ENCODE assay signal across 35 cellular contexts in the genomic region with DNA sequence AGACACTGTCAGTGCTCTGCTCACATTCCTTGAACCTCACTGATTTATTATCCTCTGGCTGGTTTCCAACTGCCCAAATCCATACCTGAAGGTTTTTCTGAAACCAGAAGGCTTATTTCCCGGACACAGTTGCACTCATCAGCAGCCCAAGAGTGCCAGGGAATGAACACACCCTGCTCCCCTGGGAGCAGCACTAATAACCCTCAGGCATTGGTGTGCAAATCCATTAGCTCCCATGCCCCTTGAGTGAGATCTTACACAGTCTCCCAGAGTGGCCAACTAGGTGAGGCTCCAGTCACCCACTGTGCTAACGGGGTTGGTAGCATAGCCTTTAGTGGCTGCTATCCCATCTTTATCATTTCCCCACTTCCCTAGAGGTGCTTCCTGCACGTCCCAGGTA.
"Had no signal": no experiment of that assay in that cellular context is flagged by ENCODE, and none has a peak within 500 bp of the region (broad histone marks: within the 10 kb centered on the region; RNA-seq: fewer than 3 reads in every experiment).

No MANE protein-coding gene starts in this region.

- ATAC-seq: activated CD4-positive, alpha-beta T cell treated with anti-CD3 and anti-CD28 coated beads for 36 hours; gastroesophageal sphincter; left colon; stimulated activated memory B cell treated with anti-CD40 and anti-IgM and Interleukin-4, amounts not matched to agents 10 μg/mL and 1 μg/mL and 100 μg/mL, for 72 hours; stimulated activated naive CD8-positive, alpha-beta T cell treated with anti-CD3 and anti-CD28 coated beads, Interleukin-15, amount 100 ng/mL, for 72 hours had no signal

- H3K27ac Mint-ChIP-seq: activated B cell treated with CpG ODN at 0.5 μM for 24 hours; activated CD4-positive, alpha-beta T cell treated with anti-CD3 and anti-CD28 coated beads for 36 hours; activated naive CD8-positive, alpha-beta T cell; naive B cell; nephron progenitor cell; stimulated activated memory B cell treated with anti-CD40 and anti-IgM and Interleukin-4, amounts not matched to agents 10 μg/mL and 1 μg/mL and 100 μg/mL, for 72 hours; stimulated activated naive CD8-positive, alpha-beta T cell treated with anti-CD3 and anti-CD28 coated beads, Interleukin-15, amount 100 ng/mL, for 72 hours; type B pancreatic cell had no signal

- H3K4me3 ChIP-seq: cardiac muscle cell, colonic mucosa, gastroesophageal sphincter, ovary, prostate gland, sigmoid colon, uterus had no signal

- H3K4me1 Mint-ChIP-seq: activated B cell treated with CpG ODN at 0.5 μM for 24 hours; activated CD4-positive, alpha-beta T cell treated with anti-CD3 and anti-CD28 coated beads for 36 hours; naive B cell; stimulated activated memory B cell treated with anti-CD40 and anti-IgM and Interleukin-4, amounts not matched to agents 10 μg/mL and 1 μg/mL and 100 μg/mL, for 72 hours; stimulated activated naive CD8-positive, alpha-beta T cell treated with anti-CD3 and anti-CD28 coated beads, Interleukin-15, amount 100 ng/mL, for 72 hours had no signal

- H3K27me3 Mint-ChIP-seq: activated B cell treated with CpG ODN at 0.5 μM for 24 hours; activated CD4-positive, alpha-beta T cell treated with anti-CD3 and anti-CD28 coated beads for 36 hours had no signal

- H3K36me3 ChIP-seq: cardiac muscle cell, colonic mucosa, gastroesophageal sphincter, ovary, prostate gland, sigmoid colon, uterus had no signal

- H3K9me3 Mint-ChIP-seq: activated B cell treated with CpG ODN at 0.5 μM for 24 hours; immature natural killer cell; naive B cell; nephron progenitor cell; stimulated activated memory B cell treated with anti-CD40 and anti-IgM and Interleukin-4, amounts not matched to agents 10 μg/mL and 1 μg/mL and 100 μg/mL, for 72 hours; stimulated activated naive CD8-positive, alpha-beta T cell treated with anti-CD3 and anti-CD28 coated beads, Interleukin-15, amount 100 ng/mL, for 72 hours; type B pancreatic cell had no signal

- H3K4me3 Mint-ChIP-seq: activated B cell treated with CpG ODN at 0.5 μM for 24 hours; activated CD4-positive, alpha-beta T cell treated with anti-CD3 and anti-CD28 coated beads for 36 hours; activated naive CD8-positive, alpha-beta T cell; immature natural killer cell; naive B cell; nephron progenitor cell; stimulated activated memory B cell treated with anti-CD40 and anti-IgM and Interleukin-4, amounts not matched to agents 10 μg/mL and 1 μg/mL and 100 μg/mL, for 72 hours; stimulated activated naive CD8-positive, alpha-beta T cell treated with anti-CD3 and anti-CD28 coated beads, Interleukin-15, amount 100 ng/mL, for 72 hours; type B pancreatic cell had no signal

- H3K9me3 ChIP-seq: colonic mucosa, gastroesophageal sphincter, ovary, prostate gland, sigmoid colon, uterus had no signal

- DNase-seq: activated B cell treated with CpG ODN at 0.5 μM for 24 hours; activated CD4-positive, alpha-beta T cell treated with anti-CD3 and anti-CD28 coated beads for 36 hours; activated CD4-positive, alpha-beta T cell treated with anti-CD3 and anti-CD28 coated beads, Interleukin-2, amount 50 U/mL, for 4 hours; activated CD8-positive, alpha-beta memory T cell treated with anti-CD3 and anti-CD28 coated beads for 24 hours; activated effector memory CD4-positive, alpha-beta T cell treated with Interleukin-2 at 50 U/mL for 16 hours; activated naive CD4-positive, alpha-beta T cell treated with Interleukin-2 at 50 U/mL for 16 hours; anterior cingulate cortex; cerebellar nuclear complex; colonic mucosa; effector CD8-positive, alpha-beta T cell; erythroblast; head of caudate nucleus; hypothalamus; immature natural killer cell; kidney; left colon; mammary epithelial cell; naive B cell; nephron progenitor cell; ovary; retina; sigmoid colon; small intestine; stimulated activated CD4-positive, alpha-beta T cell treated with anti-CD3 and anti-CD28 coated beads, Interleukin-1b, Interleukin-23, amount 100 ng/mL, for 48 hours; stimulated activated CD4-positive, alpha-beta T cell treated with anti-CD3 and anti-CD28 coated beads, Interleukin-4, amount 100 ng/mL, for 4 hours; stimulated activated CD8-positive, alpha-beta memory T cell treated with anti-CD3 and anti-CD28 coated beads, Interleukin-4, amount 100 ng/mL, for 48 hours; stimulated activated naive CD8-positive, alpha-beta T cell treated with anti-CD3 and anti-CD28 coated beads, Interleukin-15, amount 100 ng/mL, for 72 hours; substantia nigra; uterus had no signal

- H3K4me1 ChIP-seq: colonic mucosa, gastroesophageal sphincter, prostate gland, sigmoid colon, uterus had no signal

- H3K36me3 Mint-ChIP-seq: activated naive CD8-positive, alpha-beta T cell; immature natural killer cell; naive B cell; stimulated activated memory B cell treated with anti-CD40 and anti-IgM and Interleukin-4, amounts not matched to agents 10 μg/mL and 1 μg/mL and 100 μg/mL, for 72 hours; type B pancreatic cell had no signal

- H3K27ac ChIP-seq: cardiac muscle cell, colonic mucosa, gastroesophageal sphincter, ovary, prostate gland, sigmoid colon, uterus had no signal
